In the genomic region with DNA sequence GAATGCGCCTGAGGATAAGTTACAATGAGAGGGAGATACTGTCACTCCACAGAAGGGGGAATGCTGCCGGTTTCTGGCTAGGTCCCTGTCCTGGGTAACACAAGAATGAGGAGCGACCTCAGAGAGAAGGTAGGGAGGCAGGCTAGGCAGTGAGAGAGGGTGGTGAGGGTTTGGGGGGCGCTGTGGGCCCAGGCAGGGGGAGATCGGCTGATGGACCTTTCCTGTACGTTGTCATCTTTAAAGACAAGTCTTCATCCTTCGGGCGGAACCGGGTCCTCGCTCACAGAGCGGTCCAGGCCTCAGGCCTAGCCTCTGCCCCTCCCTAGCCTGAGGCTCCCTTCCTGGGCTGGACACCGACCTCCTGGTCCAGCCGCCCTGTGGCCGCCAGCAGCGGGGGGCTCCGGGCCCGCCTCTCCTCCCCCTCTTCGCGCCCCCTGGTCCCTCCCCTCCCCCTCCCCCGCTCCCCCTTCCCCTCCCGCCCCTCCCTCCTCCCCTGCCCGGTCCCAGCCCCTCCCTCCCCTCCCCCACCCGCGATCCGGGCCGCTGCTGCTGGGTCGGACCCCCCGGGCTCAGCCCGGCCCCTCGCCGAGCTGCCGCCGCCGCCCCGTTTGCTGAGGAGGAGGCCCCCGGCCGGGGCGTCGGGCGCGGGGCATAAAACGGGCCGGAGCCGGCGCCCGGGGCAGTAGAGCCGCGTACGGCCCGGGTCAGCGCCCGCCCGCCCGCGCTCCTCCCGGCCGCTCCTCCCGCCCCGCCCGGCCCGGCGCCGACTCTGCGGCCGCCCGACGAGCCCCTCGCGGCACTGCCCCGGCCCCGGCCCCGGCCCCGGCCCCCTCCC, we compare ENCODE assay signal across 9 cellular contexts. TPM values are rescaled to one million over a fixed set of nuclear protein-coding genes. Genes with fewer than 3 reads are reported as not detected.
DNase-seq lines count a peak whose midpoint lies in the region; ATAC-seq, FAIRE-seq and TF ChIP-seq lines count a peak whose summit lies in the region.
"Had no signal": no experiment of that assay in that cellular context is flagged by ENCODE, and none has a peak within 500 bp of the region (broad histone marks: within the 10 kb centered on the region; RNA-seq: fewer than 3 reads in every experiment).

CHRD (plus strand) TSS at position 680 of the 835 bp plus-strand sequence. CDS start 265 bp downstream, outside the sequence.

- peaks cover 13% of the 10 kb centered on the region for H3K36me3 ChIP-seq in Karpas-422 (ENCODE audit: insufficient read depth, low read length)

- TF ChIP-seq CTCF in MCF 10A (IDR thresholded peaks at IDR 0.05; ENCODE audit: unreplicated experiment): no peak

- peaks cover 35% of the 10 kb centered on the region for H3K79me2 ChIP-seq in Karpas-422 (ENCODE audit: low read length)

- no peaks in the 10 kb centered on the region for H3K4me1 Mint-ChIP-seq in MCF 10A (ENCODE audit: insufficient read depth, unreplicated experiment)
- peaks cover 12% of the 10 kb centered on the region for H3K4me1 Mint-ChIP-seq in stimulated activated naive CD8-positive, alpha-beta T cell treated with anti-CD3 and anti-CD28 coated beads, Interleukin-15, amount 100 ng/mL, for 72 hours

- BruUV-seq in MCF 10A (replicated peaks; lab: Mats Ljungman, UMichigan): no TSS peak

- peaks cover 29% of the 10 kb centered on the region for H3K4me1 ChIP-seq in Karpas-422 (ENCODE audit: low read length)

- peaks cover 52% of the 10 kb centered on the region for H3K27me3 Mint-ChIP-seq in MCF 10A (ENCODE audit: insufficient read depth, unreplicated experiment)
- H3K27me3 Mint-ChIP-seq in stimulated activated naive CD8-positive, alpha-beta T cell treated with anti-CD3 and anti-CD28 coated beads, Interleukin-15, amount 100 ng/mL, for 72 hours: peaks cover 73% of the 10 kb centered on the region

- peak; percentile 23 for ATAC-seq in left lobe of liver
- ATAC-seq in stimulated activated naive CD8-positive, alpha-beta T cell treated with anti-CD3 and anti-CD28 coated beads, Interleukin-15, amount 100 ng/mL, for 72 hours: no peak

- intact Hi-C loops in MCF 10A (cut with micrococcal nuclease): loop anchor here (10.0 kb wide), 1 partner anchor 395 kb away; no protein-coding TSS in a partner anchor

- H3K36me3 Mint-ChIP-seq in MCF 10A (ENCODE audit: insufficient read depth, unreplicated experiment): no peaks in the 10 kb centered on the region

- peak within 1 kb of the TSS; percentile 85 for H3K9ac ChIP-seq in Karpas-422 (ENCODE audit: low read length)

- no peak within 1 kb of the TSS for H3K27ac Mint-ChIP-seq in MCF 10A (ENCODE audit: low read depth, unreplicated experiment)
- H3K27ac Mint-ChIP-seq in stimulated activated naive CD8-positive, alpha-beta T cell treated with anti-CD3 and anti-CD28 coated beads, Interleukin-15, amount 100 ng/mL, for 72 hours: no peak within 1 kb of the TSS

- CTCF ChIA-PET in MCF 10A (lab: Yijun Ruan, JAX): no interaction called here

- no peaks in the 10 kb centered on the region for H3K9me2 ChIP-seq in Karpas-422 (replicated peaks; ENCODE audit: insufficient read depth, low read length)

- no peaks in the 10 kb centered on the region for H3K27me3 ChIP-seq in Karpas-422 (ENCODE audit: low read length)

- no peak within 1 kb of the TSS for H3K27ac ChIP-seq in Karpas-422 (ENCODE audit: low read length)

- no peak within 1 kb of the TSS for H2AFZ ChIP-seq in Karpas-422 (ENCODE audit: low read length)

- POLR2A ChIA-PET in MCF 10A (lab: Yijun Ruan, JAX): interaction anchor here (1.0 kb wide), 1 partner anchor 18 kb away, joined by 3 read pairs; no protein-coding TSS in a partner anchor

- H3K4me2 ChIP-seq in Karpas-422 (ENCODE audit: low read depth, low read length, poor library complexity, severe bottlenecking): peak within 1 kb of the TSS; percentile 91

- FAIRE-seq in HTR-8/SVneo (lab: Jason Lieb, UNC): no peak

- no peaks in the 10 kb centered on the region for H4K20me1 ChIP-seq in Karpas-422 (ENCODE audit: insufficient read depth, low read depth, low read length)

- no peaks in the 10 kb centered on the region for H3K9me3 ChIP-seq in Karpas-422 (ENCODE audit: low read length)

- H3K4me3 Mint-ChIP-seq in MCF 10A (ENCODE audit: unreplicated experiment): peak within 1 kb of the TSS; percentile 61
- peak within 1 kb of the TSS; percentile 65 to 72 for H3K4me3 Mint-ChIP-seq in stimulated activated naive CD8-positive, alpha-beta T cell treated with anti-CD3 and anti-CD28 coated beads, Interleukin-15, amount 100 ng/mL, for 72 hours

- H3K9me3 Mint-ChIP-seq in MCF 10A (ENCODE audit: unreplicated experiment): no peaks in the 10 kb centered on the region
- no peaks in the 10 kb centered on the region for H3K9me3 Mint-ChIP-seq in stimulated activated naive CD8-positive, alpha-beta T cell treated with anti-CD3 and anti-CD28 coated beads, Interleukin-15, amount 100 ng/mL, for 72 hours

- DNase-seq in Karpas-422 (no peak), MCF 10A (ENCODE audit: unreplicated experiment) (no peak), left lobe of liver (ENCODE audit: low spot score) (peak; percentile 53), ACHN (no peak), AG08396 (ENCODE audit: low spot score) (no peak), epidermal melanocyte (ENCODE audit: insufficient read length, low spot score) (no peak), HTR-8/SVneo (ENCODE audit: insufficient read length, low spot score) (no peak)
- DNase-seq in stimulated activated naive CD8-positive, alpha-beta T cell treated with anti-CD3 and anti-CD28 coated beads, Interleukin-15, amount 100 ng/mL, for 72 hours: no peak

- in situ Hi-C loops in ACHN (cut with HindIII; ENCODE audit: low pct_ligation_motif_present, low pct_unique_long_range_greater_than_20kb, low sequenced_read_pairs): no loop called here

- peak within 1 kb of the TSS; percentile 81 for H3K4me3 ChIP-seq in Karpas-422 (ENCODE audit: low read length)

RNA-seq across cellular contexts. Expression of gene CHRD, which starts in this region (rescaled TPM):
- 17.7 and 52.9 TPM in 2 replicates for total RNA-seq in Karpas-422 (2014; rRNA removed; shearing (Covaris generic); ENCODE audit: low replicate concordance)
- not detected in 2 replicates for total RNA-seq in MCF 10A (2022)
- total RNA-seq in left lobe of liver: 88.3 TPM
- total RNA-seq: T-helper 2 cell treated with Interferon-gamma antibody and Interleukin-4, amounts not matched to agents 100 ng/mL and 5 ng/mL, for 36 hours had no signal

Comparison
In these comparisons a context has a peak if more than half of its experiments do, and no peak if none do; other contexts are left out.
1. RNA of gene CHRD (total RNA-seq): 88.3 TPM in left lobe of liver (single experiment) and 17.7 to 52.9 TPM in Karpas-422; not detected in MCF 10A; every median in the first group is over 10 times any median in the second.